In the genomic region with DNA sequence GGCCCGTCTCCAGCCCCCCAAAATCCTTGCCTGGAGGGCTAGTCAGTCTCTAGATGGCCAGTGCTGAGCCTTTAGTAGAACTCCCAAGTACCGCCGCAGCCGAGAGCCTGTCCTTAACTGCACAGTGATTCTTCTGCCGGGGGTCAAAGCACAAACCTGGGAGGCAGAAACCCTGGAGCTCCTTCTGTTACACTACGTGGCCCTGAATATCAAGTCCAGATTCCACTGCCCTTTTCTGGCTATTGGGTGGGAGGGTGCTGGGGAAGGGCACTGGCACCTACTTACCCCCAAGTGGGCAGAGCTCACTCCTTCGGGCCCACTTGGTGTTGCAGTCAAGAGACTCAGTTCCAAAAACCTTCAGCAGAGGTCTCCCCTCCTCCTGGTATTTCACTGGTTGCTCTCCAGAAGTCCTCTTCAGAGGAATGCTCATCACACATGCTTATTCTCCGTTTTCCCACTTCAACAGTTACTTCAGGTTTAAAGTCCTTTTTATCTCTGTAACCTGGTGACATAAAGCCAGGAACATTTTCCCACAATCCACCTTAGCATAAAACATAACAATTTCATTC, we compare ENCODE assay signal across 9 cellular contexts. TPM values are rescaled to one million over a fixed set of nuclear protein-coding genes. Genes with fewer than 3 reads are reported as not detected.
DNase-seq lines count a peak whose midpoint lies in the region; ATAC-seq and TF ChIP-seq lines count a peak whose summit lies in the region.
"Had no signal": no experiment of that assay in that cellular context is flagged by ENCODE, and none has a peak within 500 bp of the region (broad histone marks: within the 10 kb centered on the region; RNA-seq: fewer than 3 reads in every experiment).

No MANE protein-coding gene starts in this region.

- DNase-seq in activated naive CD8-positive, alpha-beta T cell treated with anti-CD3 and anti-CD28 coated beads for 36 hours = no peak
- DNase-seq in WTC11 (ENCODE audit: low spot score) (no peak), iPS-NIHi7 (ENCODE audit: extremely low spot score) (peak; percentile 35), tibial nerve (ENCODE audit: low spot score in 2 of 2) (no peak), suprapubic skin (ENCODE audit: low spot score in 2 of 2) (no peak)
- DNase-seq in activated CD8-positive, alpha-beta memory T cell treated with anti-CD3 and anti-CD28 coated beads, Interleukin-2, amount 50 U/mL, for 48 hours = no peak
- DNase-seq in stimulated activated CD4-positive, alpha-beta T cell treated with anti-CD3 and anti-CD28 coated beads, Interleukin-1b, Interleukin-23, amount 100 ng/mL, for 48 hours = no peak
- DNase-seq: activated gamma-delta T cell had no signal

- H3K36me3 ChIP-seq in tibial nerve = peaks cover under 1 to 67% (median 21%) of the 10 kb centered on the region in 3 donors
- peaks cover 71% of the 10 kb centered on the region for H3K36me3 ChIP-seq in suprapubic skin

- no peak for TF ChIP-seq EP300 in tibial nerve (IDR thresholded peaks at IDR 0.05)
- no peak for TF ChIP-seq EP300 in suprapubic skin (IDR thresholded peaks at IDR 0.05)

- no peaks in the 10 kb centered on the region for H3K9me3 ChIP-seq in tibial nerve
- H3K9me3 ChIP-seq in suprapubic skin = no peaks in the 10 kb centered on the region

- CTCF ChIA-PET in WTC11 (lab: Charles Lee) = interaction anchor here (0.7 to 2.1 kb wide), 8 partner anchors 48 to 258 kb away, joined by 3 to 7 read pairs (median 4); a partner anchor contains a TSS

- ATAC-seq in WTC11 = peak; percentile 80

- H3K4me1 ChIP-seq in tibial nerve = peaks cover 0 to 52% (median 7%) of the 10 kb centered on the region in 4 donors
- peaks cover 11% of the 10 kb centered on the region for H3K4me1 ChIP-seq in suprapubic skin

- POLR2A ChIA-PET in WTC11 (lab: Charles Lee) = no interaction called here

- H3K27me3 ChIP-seq in tibial nerve (no peaks in the 10 kb centered on the region), suprapubic skin (no peaks in the 10 kb centered on the region)

- TF ChIP-seq POLR2A in tibial nerve (IDR thresholded peaks at IDR 0.05) = no peak
- no peak for TF ChIP-seq POLR2A in suprapubic skin (IDR thresholded peaks at IDR 0.05)

- no peaks in the 10 kb centered on the region for H3K9me3 Mint-ChIP-seq in activated naive CD8-positive, alpha-beta T cell (ENCODE audit: low read depth)
- H3K9me3 Mint-ChIP-seq in activated naive CD8-positive, alpha-beta T cell treated with anti-CD3 and anti-CD28 coated beads for 36 hours = no peaks in the 10 kb centered on the region
- no peaks in the 10 kb centered on the region for H3K9me3 Mint-ChIP-seq in WTC11

- WGBS in tibial nerve, 2 donors = 64 to 76% methylated on average over 8 of the region's 8 CpGs
- WGBS in suprapubic skin = 86% methylated on average over 8 of the region's 8 CpGs

- H3K4me1 Mint-ChIP-seq in activated naive CD8-positive, alpha-beta T cell (ENCODE audit: low read depth) = peaks cover 2% of the 10 kb centered on the region
- H3K4me1 Mint-ChIP-seq in activated naive CD8-positive, alpha-beta T cell treated with anti-CD3 and anti-CD28 coated beads for 36 hours = no peaks in the 10 kb centered on the region
- H3K4me1 Mint-ChIP-seq in WTC11 = peaks cover 7% of the 10 kb centered on the region

- H3K27ac ChIP-seq in tibial nerve (peak overlapping the region in 3 of 4 donors; percentile 28 to 73 (median 32)), suprapubic skin (no peak overlapping the region)

- TF ChIP-seq CTCF in WTC11 (IDR thresholded peaks at IDR 0.05) (no peak), tibial nerve (IDR thresholded peaks at IDR 0.05) (peak in 1 of 5 experiments; percentile 13), suprapubic skin (IDR thresholded peaks at IDR 0.05) (no peak)

- peaks cover 2% of the 10 kb centered on the region for H3K36me3 Mint-ChIP-seq in activated naive CD8-positive, alpha-beta T cell
- H3K36me3 Mint-ChIP-seq in activated naive CD8-positive, alpha-beta T cell treated with anti-CD3 and anti-CD28 coated beads for 36 hours = peaks cover 6% of the 10 kb centered on the region
- H3K36me3 Mint-ChIP-seq in WTC11 = peaks cover 35% of the 10 kb centered on the region

- peak overlapping the region; percentile 4 for H3K27ac Mint-ChIP-seq in activated naive CD8-positive, alpha-beta T cell
- no peak overlapping the region for H3K27ac Mint-ChIP-seq in activated naive CD8-positive, alpha-beta T cell treated with anti-CD3 and anti-CD28 coated beads for 36 hours
- peak overlapping the region; percentile 66 for H3K27ac Mint-ChIP-seq in WTC11

- no peak overlapping the region for H3K4me3 ChIP-seq in tibial nerve
- no peak overlapping the region for H3K4me3 ChIP-seq in suprapubic skin

- H3K27me3 Mint-ChIP-seq in activated naive CD8-positive, alpha-beta T cell = no peaks in the 10 kb centered on the region
- H3K27me3 Mint-ChIP-seq in activated naive CD8-positive, alpha-beta T cell treated with anti-CD3 and anti-CD28 coated beads for 36 hours = no peaks in the 10 kb centered on the region
- no peaks in the 10 kb centered on the region for H3K27me3 Mint-ChIP-seq in WTC11 (ENCODE audit: low read depth)

- no peak overlapping the region for H3K4me3 Mint-ChIP-seq in activated naive CD8-positive, alpha-beta T cell
- no peak overlapping the region for H3K4me3 Mint-ChIP-seq in activated naive CD8-positive, alpha-beta T cell treated with anti-CD3 and anti-CD28 coated beads for 36 hours
- no peak overlapping the region for H3K4me3 Mint-ChIP-seq in WTC11

TF ChIP-seq in WTC11, 78 proteins besides CTCF, POLR2A, EP300 and RAD21 (continues in another document):
- TF ChIP-seq, protein P1, sequence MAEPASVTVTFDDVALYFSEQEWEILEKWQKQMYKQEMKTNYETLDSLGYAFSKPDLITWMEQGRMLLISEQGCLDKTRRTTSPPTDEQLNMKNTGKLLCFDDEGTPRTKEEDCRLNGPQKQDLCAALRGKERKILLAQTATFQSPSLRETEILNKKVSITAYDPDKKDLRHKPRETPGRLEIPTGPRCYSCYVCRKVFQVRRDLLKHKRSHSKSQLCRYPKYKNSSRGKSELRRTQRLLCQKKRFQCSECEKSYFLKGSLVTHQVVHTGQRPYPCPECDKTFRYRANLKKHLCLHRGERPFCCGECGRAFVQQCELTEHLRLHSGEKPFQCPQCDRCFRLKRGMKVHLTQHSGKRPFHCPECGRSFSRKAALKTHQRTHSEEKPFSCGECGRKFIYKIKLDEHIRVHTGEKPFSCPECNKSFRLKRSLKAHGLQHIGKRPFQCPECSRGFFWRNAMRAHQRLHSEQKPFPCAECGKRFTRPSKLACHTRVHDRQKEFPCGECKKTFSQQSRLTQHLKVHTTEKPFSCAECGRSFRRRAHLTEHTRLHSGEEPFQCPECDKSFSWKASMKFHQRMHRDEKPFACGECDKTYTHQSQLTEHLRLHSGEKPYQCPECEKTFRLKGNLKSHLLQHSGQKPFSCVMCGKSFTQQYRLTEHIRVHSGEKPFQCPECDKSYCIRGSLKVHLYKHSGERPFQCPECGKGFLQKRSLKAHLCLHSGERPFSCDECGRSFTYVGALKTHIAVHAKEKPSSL (CRISPR knock-in tag; conservative IDR thresholded peaks at IDR 0.05) = no peak
- TF ChIP-seq, protein P2, sequence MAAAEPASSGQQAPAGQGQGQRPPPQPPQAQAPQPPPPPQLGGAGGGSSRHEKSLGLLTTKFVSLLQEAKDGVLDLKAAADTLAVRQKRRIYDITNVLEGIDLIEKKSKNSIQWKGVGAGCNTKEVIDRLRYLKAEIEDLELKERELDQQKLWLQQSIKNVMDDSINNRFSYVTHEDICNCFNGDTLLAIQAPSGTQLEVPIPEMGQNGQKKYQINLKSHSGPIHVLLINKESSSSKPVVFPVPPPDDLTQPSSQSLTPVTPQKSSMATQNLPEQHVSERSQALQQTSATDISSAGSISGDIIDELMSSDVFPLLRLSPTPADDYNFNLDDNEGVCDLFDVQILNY (CRISPR knock-in tag; IDR thresholded peaks at IDR 0.05) = no peak
- TF ChIP-seq ZNF396 (CRISPR knock-in tag; IDR thresholded peaks at IDR 0.05; ENCODE audit: borderline replicate concordance) (no peak), ATF1 (CRISPR knock-in tag; IDR thresholded peaks at IDR 0.05) (no peak), SOX15 (CRISPR knock-in tag; IDR thresholded peaks at IDR 0.05) (no peak), EMX1 (CRISPR knock-in tag; IDR thresholded peaks at IDR 0.05) (no peak), TP53 (CRISPR knock-in tag; IDR thresholded peaks at IDR 0.05) (no peak), FOXJ3 (CRISPR knock-in tag; IDR thresholded peaks at IDR 0.05; ENCODE audit: borderline replicate concordance) (no peak), NR1H2 (CRISPR knock-in tag; IDR thresholded peaks at IDR 0.05) (no peak)
- TF ChIP-seq, protein P3, sequence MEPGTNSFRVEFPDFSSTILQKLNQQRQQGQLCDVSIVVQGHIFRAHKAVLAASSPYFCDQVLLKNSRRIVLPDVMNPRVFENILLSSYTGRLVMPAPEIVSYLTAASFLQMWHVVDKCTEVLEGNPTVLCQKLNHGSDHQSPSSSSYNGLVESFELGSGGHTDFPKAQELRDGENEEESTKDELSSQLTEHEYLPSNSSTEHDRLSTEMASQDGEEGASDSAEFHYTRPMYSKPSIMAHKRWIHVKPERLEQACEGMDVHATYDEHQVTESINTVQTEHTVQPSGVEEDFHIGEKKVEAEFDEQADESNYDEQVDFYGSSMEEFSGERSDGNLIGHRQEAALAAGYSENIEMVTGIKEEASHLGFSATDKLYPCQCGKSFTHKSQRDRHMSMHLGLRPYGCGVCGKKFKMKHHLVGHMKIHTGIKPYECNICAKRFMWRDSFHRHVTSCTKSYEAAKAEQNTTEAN (CRISPR knock-in tag; IDR thresholded peaks at IDR 0.05) = no peak
- TF ChIP-seq, protein P4, sequence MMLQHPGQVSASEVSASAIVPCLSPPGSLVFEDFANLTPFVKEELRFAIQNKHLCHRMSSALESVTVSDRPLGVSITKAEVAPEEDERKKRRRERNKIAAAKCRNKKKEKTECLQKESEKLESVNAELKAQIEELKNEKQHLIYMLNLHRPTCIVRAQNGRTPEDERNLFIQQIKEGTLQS (CRISPR knock-in tag; conservative IDR thresholded peaks at IDR 0.05) = no peak

RNA-seq across cellular contexts. Expression of a gene that starts 10.8 kb away (rescaled TPM):
- 10 to 100 TPM; 64.6 to 65.3 TPM for total RNA-seq in activated naive CD8-positive, alpha-beta T cell treated with anti-CD3 and anti-CD28 coated beads for 36 hours
- total RNA-seq in WTC11 (2021) = 121 to 131 TPM (median 123 TPM) in 3 replicates
- 10 to 100 TPM; 49.8 to 66.7 (median 55.6) TPM for total RNA-seq in tibial nerve
- total RNA-seq in suprapubic skin = 10 to 100 TPM; 49.9 to 89.8 (median 78.0) TPM
